In the genomic region with DNA sequence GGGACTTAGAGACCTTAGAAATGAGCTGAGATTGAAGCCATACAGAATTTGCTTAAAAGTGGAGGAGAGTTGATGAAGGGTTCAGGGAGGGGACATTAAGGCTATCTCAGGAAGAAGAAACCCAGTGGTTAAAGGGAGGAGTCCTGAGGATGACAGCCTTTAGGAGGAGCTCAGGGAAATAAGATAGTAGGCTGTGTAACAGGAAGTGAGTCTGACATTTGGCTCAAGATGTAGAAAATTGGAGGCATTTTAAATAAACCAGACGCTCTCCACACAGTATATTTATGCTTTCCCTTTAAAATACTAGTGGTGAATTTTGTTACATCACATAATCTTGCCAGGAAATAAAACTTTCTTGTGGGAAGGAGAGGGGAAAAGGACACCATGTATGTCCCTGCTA, we compare ENCODE assay signal across 23 cellular contexts. TPM values are rescaled to one million over a fixed set of nuclear protein-coding genes. Genes with fewer than 3 reads are reported as not detected.
"Had no signal": no experiment of that assay in that cellular context is flagged by ENCODE, and none has a peak within 500 bp of the region (broad histone marks: within the 10 kb centered on the region; RNA-seq: fewer than 3 reads in every experiment).

No MANE protein-coding gene starts in this region.

- DNase-seq: activated CD4-positive, alpha-beta T cell treated with anti-CD3 and anti-CD28 coated beads, Interleukin-2, amount 50 U/mL, for 4 hours; activated gamma-delta T cell; amniotic stem cell; central memory CD4-positive, alpha-beta T cell; gastrocnemius medialis; head of caudate nucleus; kidney; stimulated activated CD4-positive, alpha-beta T cell treated with anti-CD3 and anti-CD28 coated beads, Interleukin-4, amount 100 ng/mL, for 24 hours; stomach; testis; WERI-Rb-1 had no signal

- H3K9me3 ChIP-seq: gastrocnemius medialis, neutrophil, stomach, testis had no signal

- H3K4me1 ChIP-seq: gastrocnemius medialis, parathyroid adenoma, stomach, testis had no signal

- H3K4me3 ChIP-seq: coronary artery, gastrocnemius medialis, lung, stomach, testis had no signal

- H3K27me3 ChIP-seq: gastrocnemius medialis, neutrophil, stomach, testis had no signal

- H3K27ac ChIP-seq: coronary artery, gastrocnemius medialis, neutrophil, parathyroid adenoma, stomach, testis, WERI-Rb-1 had no signal

- H3K36me3 ChIP-seq: gastrocnemius medialis, neutrophil, stomach, WERI-Rb-1 had no signal

- ATAC-seq: activated naive CD4-positive, alpha-beta T cell treated with anti-CD3 and anti-CD28 coated beads, Interleukin-2, amount 50 U/mL, for 72 hours; gastrocnemius medialis; left lobe of liver; natural killer cell treated with Interleukin-12 subunit alpha and Interleukin-12 subunit beta and Interleukin-15 and Interleukin-18, amount 100 ng/mL, for 72 hours; sciatic nerve; stimulated activated effector memory CD8-positive, alpha-beta T cell treated with anti-CD3 and anti-CD28 coated beads, Interleukin-12 subunit alpha, Interleukin-12 subunit beta, amount 100 ng/mL, for 72 hours had no signal

RNA-seq across cellular contexts. Expression of a gene that starts 11.7 kb away (rescaled TPM):
- total RNA-seq: activated CD8-positive, alpha-beta memory T cell treated with anti-CD3 and anti-CD28 coated beads for 36 hours; activated naive CD4-positive, alpha-beta T cell treated with anti-CD3 and anti-CD28 coated beads, Interleukin-2, amount 50 U/mL, for 72 hours; epithelial cell of proximal tubule; gastrocnemius medialis; natural killer cell treated with Interleukin-12 subunit alpha and Interleukin-12 subunit beta and Interleukin-15 and Interleukin-18, amount 100 ng/mL, for 72 hours; sciatic nerve; T-helper 1 cell treated with Interleukin-12 subunit alpha and Interleukin-12 subunit beta and Interleukin-4 antibody, amounts not matched to agents 30 ng/mL and 1 ng/mL, for 36 hours had no signal
- polyA plus RNA-seq: lung had no signal
